ENCODE assay signal across 8 cellular contexts in genomic region chr3:184777566-184778356, GRCh38. TPM values are rescaled to one million over a fixed set of nuclear protein-coding genes. Genes with fewer than 3 reads are reported as not detected.
DNase-seq lines count a peak whose midpoint lies in the region; ATAC-seq and TF ChIP-seq lines count a peak whose summit lies in the region.

No MANE protein-coding gene starts in this region.

- ATAC-seq in HG02610 (IDR thresholded peaks at IDR 0.05; ENCODE audit: unreplicated experiment) (peak; percentile 67), T-helper 17 cell (peak; percentile 99), HG03108 (IDR thresholded peaks at IDR 0.05; ENCODE audit: unreplicated experiment) (no peak)

- intact Hi-C loops in left ventricle myocardium inferior (cut with micrococcal nuclease): no loop called here

- H3K27me3 ChIP-seq in left ventricle myocardium inferior (ENCODE audit: low read depth): peaks cover 44% of the 10 kb centered on the region

- no peak overlapping the region for H3K4me3 Mint-ChIP-seq in T-helper 17 cell

- H3K27ac Mint-ChIP-seq in T-helper 17 cell: no peak overlapping the region

- H3K36me3 ChIP-seq in left ventricle myocardium inferior: no peaks in the 10 kb centered on the region

- peak; percentile 92 for TF ChIP-seq CTCF in left ventricle myocardium inferior (IDR thresholded peaks at IDR 0.05; ENCODE audit: borderline replicate concordance)

- H3K36me3 Mint-ChIP-seq in T-helper 17 cell (ENCODE audit: low read depth): peaks cover 4% of the 10 kb centered on the region

- H3K4me1 ChIP-seq in left ventricle myocardium inferior: peaks cover 19% of the 10 kb centered on the region

- DNase-seq in DMS53 treated with DMSO at 0.1 percent for 48 hours (lab: John Stamatoyannopoulos, UW; ENCODE audit: unreplicated experiment): peak; percentile 73
- peak; percentile 70 to 78 for DNase-seq in NCI-H1930 (lab: John Stamatoyannopoulos, UW)
- peak; percentile 39 to 71 (median 55) for DNase-seq in T-helper 17 cell
- peak; percentile 81 for DNase-seq in amniotic stem cell (lab: John Stamatoyannopoulos, UW)
- peak; percentile 83 for DNase-seq in left ventricle myocardium inferior
- DNase-seq in retina: peak; percentile 83

- H3K27ac ChIP-seq in left ventricle myocardium inferior (replicated peaks): no peak overlapping the region

- no peak overlapping the region for H3K4me3 ChIP-seq in left ventricle myocardium inferior

- H3K4me1 Mint-ChIP-seq in T-helper 17 cell: peaks cover 14% of the 10 kb centered on the region

- H3K9me3 ChIP-seq in T-helper 17 cell (ENCODE audit: control insufficient read depth, low read length, poor library complexity, severe bottlenecking): no peaks in the 10 kb centered on the region
- no peaks in the 10 kb centered on the region for H3K9me3 ChIP-seq in left ventricle myocardium inferior (replicated peaks)

- peaks cover 60% of the 10 kb centered on the region for H3K27me3 Mint-ChIP-seq in T-helper 17 cell

RNA-seq across cellular contexts. Expression of gene VPS8, which starts 34.2 kb away (rescaled TPM):
- 10 to 100 TPM; 69.5 to 77.5 TPM for total RNA-seq in T-helper 17 cell
- total RNA-seq in left ventricle myocardium inferior: 83.9 TPM
